19 cellular contexts compared by ENCODE assay signal in the genomic region with DNA sequence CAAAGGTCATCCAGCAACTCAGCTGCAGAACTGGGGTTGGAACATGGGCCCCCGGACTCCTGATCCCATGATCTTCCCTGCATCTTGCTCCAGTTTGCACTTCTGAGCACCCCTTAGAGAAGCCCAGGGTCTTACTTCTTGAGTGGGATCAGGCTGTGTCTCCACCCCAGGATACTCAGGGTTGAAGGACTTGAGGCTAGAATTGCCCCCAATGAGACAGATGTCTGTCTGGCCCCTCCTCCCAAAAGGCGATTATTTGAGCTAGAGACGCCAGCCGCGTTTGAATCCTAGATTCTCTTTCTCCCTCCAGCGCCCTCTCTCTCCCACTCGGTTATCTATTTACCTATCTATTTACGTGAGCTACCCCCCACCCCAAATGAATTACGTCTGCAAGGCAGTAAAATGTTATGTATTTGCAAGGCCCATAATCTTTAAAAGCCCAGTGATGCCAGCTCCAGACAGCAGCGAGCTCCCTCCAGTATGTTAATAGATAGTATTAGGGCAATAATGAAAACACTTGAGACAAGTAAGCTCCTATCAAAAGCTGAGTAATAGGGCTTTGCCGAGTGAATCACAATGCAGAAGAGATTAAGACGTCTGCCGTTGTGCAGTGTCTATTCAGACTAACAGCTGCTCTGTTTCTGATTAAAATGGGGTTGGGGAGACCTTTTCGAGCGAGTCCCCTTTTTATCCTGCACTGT. TPM values are rescaled to one million over a fixed set of nuclear protein-coding genes. Genes with fewer than 3 reads are reported as not detected.
DNase-seq lines count a peak whose midpoint lies in the region; ATAC-seq and TF ChIP-seq lines count a peak whose summit lies in the region.
"Had no signal": no experiment of that assay in that cellular context is flagged by ENCODE, and none has a peak within 500 bp of the region (broad histone marks: within the 10 kb centered on the region; RNA-seq: fewer than 3 reads in every experiment).

No MANE protein-coding gene starts in this region.

- TF ChIP-seq CTCF in choroid plexus epithelial cell (conservative IDR thresholded peaks at IDR 0.05; ENCODE audit: low read depth, low read length): no peak
- TF ChIP-seq CTCF in CD4-positive, alpha-beta T cell (IDR thresholded peaks at IDR 0.05): no peak

- no peak for ATAC-seq in CD4-positive, alpha-beta T cell (ENCODE audit: poor library complexity)
- no peak for ATAC-seq in GM21390 (IDR thresholded peaks at IDR 0.05; ENCODE audit: unreplicated experiment)
- no peak for ATAC-seq in GM18519 (IDR thresholded peaks at IDR 0.05; ENCODE audit: low FRiP score, unreplicated experiment)
- ATAC-seq: natural killer cell treated with Interleukin-12 subunit alpha and Interleukin-12 subunit beta and Interleukin-15 and Interleukin-18, amount 100 ng/mL, for 72 hours; stimulated activated effector memory CD8-positive, alpha-beta T cell treated with anti-CD3 and anti-CD28 coated beads, Interleukin-12 subunit alpha, Interleukin-12 subunit beta, amount 100 ng/mL, for 72 hours had no signal

- no peaks in the 10 kb centered on the region for H3K9me3 Mint-ChIP-seq in CD4-positive, alpha-beta T cell
- H3K9me3 Mint-ChIP-seq: activated naive CD4-positive, alpha-beta T cell treated with anti-CD3 and anti-CD28 coated beads, Interleukin-2, amount 50 U/mL, for 24 hours; central memory CD8-positive, alpha-beta T cell; natural killer cell treated with Interleukin-12 subunit alpha and Interleukin-12 subunit beta and Interleukin-15 and Interleukin-18, amount 100 ng/mL, for 72 hours; stimulated activated effector memory CD8-positive, alpha-beta T cell treated with anti-CD3 and anti-CD28 coated beads, Interleukin-12 subunit alpha, Interleukin-12 subunit beta, amount 100 ng/mL, for 72 hours; T-helper 1 cell treated with Interleukin-12 subunit alpha and Interleukin-12 subunit beta and Interleukin-4 antibody, amounts not matched to agents 30 μg/mL and 1 μg/mL, for 36 hours had no signal

- no peaks in the 10 kb centered on the region for H3K9me3 ChIP-seq in CD4-positive, alpha-beta T cell (ENCODE audit: control insufficient read depth, low read length)
- H3K9me3 ChIP-seq: upper lobe of left lung had no signal

- H3K36me3 Mint-ChIP-seq in CD4-positive, alpha-beta T cell (ENCODE audit: low read depth): no peaks in the 10 kb centered on the region
- H3K36me3 Mint-ChIP-seq: activated naive CD4-positive, alpha-beta T cell treated with anti-CD3 and anti-CD28 coated beads, Interleukin-2, amount 50 U/mL, for 24 hours; natural killer cell treated with Interleukin-12 subunit alpha and Interleukin-12 subunit beta and Interleukin-15 and Interleukin-18, amount 100 ng/mL, for 72 hours; stimulated activated effector memory CD8-positive, alpha-beta T cell treated with anti-CD3 and anti-CD28 coated beads, Interleukin-12 subunit alpha, Interleukin-12 subunit beta, amount 100 ng/mL, for 72 hours had no signal

- no peak overlapping the region for H3K4me3 ChIP-seq in choroid plexus epithelial cell (ENCODE audit: low read depth, low read length)
- H3K4me3 ChIP-seq: upper lobe of left lung had no signal

- POLR2A ChIA-PET in CD4-positive, alpha-beta T cell (lab: Charles Lee): no interaction called here

- CTCF ChIA-PET in CD4-positive, alpha-beta T cell (lab: Charles Lee): no interaction called here

- no peaks in the 10 kb centered on the region for H3K27me3 ChIP-seq in CD4-positive, alpha-beta T cell (ENCODE audit: control insufficient read depth, insufficient read depth, low read length)
- H3K27me3 ChIP-seq: upper lobe of left lung had no signal

- intact Hi-C loops in CD4-positive, alpha-beta T cell (cut with DNase I, micrococcal nuclease): loop anchor here in 1 of 2 experiments (5.0 kb wide), 1 partner anchor 102 kb away; no protein-coding TSS in a partner anchor

- no peak overlapping the region for H3K27ac Mint-ChIP-seq in CD4-positive, alpha-beta T cell
- H3K27ac Mint-ChIP-seq: activated naive CD4-positive, alpha-beta T cell treated with anti-CD3 and anti-CD28 coated beads, Interleukin-2, amount 50 U/mL, for 24 hours; natural killer cell treated with Interleukin-12 subunit alpha and Interleukin-12 subunit beta and Interleukin-15 and Interleukin-18, amount 100 ng/mL, for 72 hours; stimulated activated effector memory CD8-positive, alpha-beta T cell treated with anti-CD3 and anti-CD28 coated beads, Interleukin-12 subunit alpha, Interleukin-12 subunit beta, amount 100 ng/mL, for 72 hours; T-helper 1 cell treated with Interleukin-12 subunit alpha and Interleukin-12 subunit beta and Interleukin-4 antibody, amounts not matched to agents 30 μg/mL and 1 μg/mL, for 36 hours had no signal

- no peaks in the 10 kb centered on the region for H3K27me3 Mint-ChIP-seq in CD4-positive, alpha-beta T cell
- H3K27me3 Mint-ChIP-seq: central memory CD8-positive, alpha-beta T cell had no signal

- no peaks in the 10 kb centered on the region for H3K4me1 Mint-ChIP-seq in CD4-positive, alpha-beta T cell (ENCODE audit: low read depth)
- H3K4me1 Mint-ChIP-seq: central memory CD8-positive, alpha-beta T cell; stimulated activated effector memory CD8-positive, alpha-beta T cell treated with anti-CD3 and anti-CD28 coated beads, Interleukin-12 subunit alpha, Interleukin-12 subunit beta, amount 100 ng/mL, for 72 hours had no signal

- peak; percentile 31 for DNase-seq in GM03348 (ENCODE audit: low spot score)
- DNase-seq in NCI-H2227 treated with DMSO at 0.1 percent for 48 hours (lab: John Stamatoyannopoulos, UW): peak; percentile 80
- DNase-seq in choroid plexus epithelial cell (ENCODE audit: low read depth): peak; percentile 16
- DNase-seq in retina: peak; percentile 43
- no peak for DNase-seq in DMS53 treated with DMSO at 0.1 percent for 48 hours (lab: John Stamatoyannopoulos, UW; ENCODE audit: unreplicated experiment)
- no peak for DNase-seq in CD4-positive, alpha-beta T cell
- DNase-seq: activated CD4-positive, CD25-positive, alpha-beta regulatory T cell treated with anti-CD3 and anti-CD28 coated beads, Interleukin-2, amount 50 U/mL, for 72 hours; activated T-cell treated with anti-CD3 and anti-CD28 coated beads for 4 hours; hippocampal formation; NCI-H526 treated with DMSO at 0.1 percent for 48 hours; upper lobe of left lung had no signal

- H3K27ac ChIP-seq in CD4-positive, alpha-beta T cell (ENCODE audit: low read depth, low read length): no peak overlapping the region
- H3K27ac ChIP-seq: C4-2B, upper lobe of left lung had no signal

- no peak overlapping the region for H3K4me3 Mint-ChIP-seq in CD4-positive, alpha-beta T cell
- H3K4me3 Mint-ChIP-seq: activated naive CD4-positive, alpha-beta T cell treated with anti-CD3 and anti-CD28 coated beads, Interleukin-2, amount 50 U/mL, for 24 hours; central memory CD8-positive, alpha-beta T cell; natural killer cell treated with Interleukin-12 subunit alpha and Interleukin-12 subunit beta and Interleukin-15 and Interleukin-18, amount 100 ng/mL, for 72 hours; stimulated activated effector memory CD8-positive, alpha-beta T cell treated with anti-CD3 and anti-CD28 coated beads, Interleukin-12 subunit alpha, Interleukin-12 subunit beta, amount 100 ng/mL, for 72 hours; T-helper 1 cell treated with Interleukin-12 subunit alpha and Interleukin-12 subunit beta and Interleukin-4 antibody, amounts not matched to agents 30 μg/mL and 1 μg/mL, for 36 hours had no signal

RNA-seq across cellular contexts. Expression of gene FOXO6, which starts 46.3 kb away (rescaled TPM):
- total RNA-seq in CD4-positive, alpha-beta T cell: 1 to 10 TPM; 1.2 to 2.2 TPM
- total RNA-seq: natural killer cell treated with Interleukin-12 subunit alpha and Interleukin-12 subunit beta and Interleukin-15 and Interleukin-18, amount 100 ng/mL, for 72 hours had no signal

Comparison
In these comparisons a context has a peak if more than half of its experiments do, and no peak if none do; other contexts are left out.
1. DNase-seq: peak in GM03348 (single experiment), NCI-H2227 treated with DMSO at 0.1 percent for 48 hours (single experiment), choroid plexus epithelial cell (single experiment) and retina (single experiment); none in DMS53 treated with DMSO at 0.1 percent for 48 hours (single experiment) and CD4-positive, alpha-beta T cell (0 of 10).